14 cellular contexts compared by ENCODE assay signal in genomic region chr14:54606178-54606577, GRCh38. TPM values are rescaled to one million over a fixed set of nuclear protein-coding genes. Genes with fewer than 3 reads are reported as not detected.
DNase-seq lines count a peak whose midpoint lies in the region; ATAC-seq and TF ChIP-seq lines count a peak whose summit lies in the region.
"Had no signal": no experiment of that assay in that cellular context is flagged by ENCODE, and none has a peak within 500 bp of the region (broad histone marks: within the 10 kb centered on the region; RNA-seq: fewer than 3 reads in every experiment).

No MANE protein-coding gene starts in this region.

- peak overlapping the region; percentile 89 for H3K27ac ChIP-seq in cardiac muscle cell
- peak overlapping the region; percentile 72 for H3K27ac ChIP-seq in rectal smooth muscle tissue (ENCODE audit: low read depth, low read length)
- H3K27ac ChIP-seq: C4-2B, hepatocyte had no signal

- H3K36me3 ChIP-seq in cardiac muscle cell, result no peaks in the 10 kb centered on the region
- H3K36me3 ChIP-seq in rectal smooth muscle tissue (ENCODE audit: control insufficient read depth, insufficient read depth, low read length), result no peaks in the 10 kb centered on the region
- H3K36me3 ChIP-seq: tibial nerve had no signal

- peak; percentile 55 for ATAC-seq in SK-N-SH treated with all-trans-retinoic acid at 6 μM for 48 hours
- ATAC-seq in HG03439 (IDR thresholded peaks at IDR 0.05; ENCODE audit: unreplicated experiment), result no peak
- ATAC-seq in HG02588 (IDR thresholded peaks at IDR 0.05; ENCODE audit: unreplicated experiment), result no peak

- peak; percentile 79 for DNase-seq in EH (ENCODE audit: low read depth)
- peak; percentile 63 to 90 for DNase-seq in cardiac muscle cell (ENCODE audit: low read depth in 1 of 2, low spot score in 1 of 2)
- no peak for DNase-seq in stimulated activated naive CD4-positive, alpha-beta T cell treated with Interleukin-2 at 50 U/mL for 16 hours (lab: John Stamatoyannopoulos, UW)
- no peak for DNase-seq in NCI-H1105 (lab: John Stamatoyannopoulos, UW)
- DNase-seq: activated B cell treated with CpG ODN at 0.5 μM for 24 hours, activated gamma-delta T cell, NCI-H2029 had no signal

- no peak overlapping the region for H3K9ac ChIP-seq in rectal smooth muscle tissue (ENCODE audit: low read length)

- no peaks in the 10 kb centered on the region for H3K9me3 ChIP-seq in cardiac muscle cell (ENCODE audit: low read depth)

- H3K4me3 ChIP-seq in cardiac muscle cell (no peak overlapping the region), rectal smooth muscle tissue (ENCODE audit: low read length) (no peak overlapping the region)
- H3K4me3 ChIP-seq: hepatocyte, tibial nerve had no signal

- H3K27me3 ChIP-seq in cardiac muscle cell, result no peaks in the 10 kb centered on the region
- no peaks in the 10 kb centered on the region for H3K27me3 ChIP-seq in rectal smooth muscle tissue (ENCODE audit: control insufficient read depth, insufficient read depth, low read length)
- H3K27me3 ChIP-seq: hepatocyte, tibial nerve had no signal

- H3K4me1 ChIP-seq in cardiac muscle cell (ENCODE audit: low read depth) (peaks cover 23% of the 10 kb centered on the region), rectal smooth muscle tissue (ENCODE audit: control insufficient read depth, insufficient read depth, low read length) (peaks cover 20% of the 10 kb centered on the region)

- no peak for TF ChIP-seq CTCF in cardiac muscle cell (IDR thresholded peaks at IDR 0.05; ENCODE audit: low read depth, low read length)

TF ChIP-seq in SK-N-SH treated with all-trans-retinoic acid at 6 μM for 48 hours, 23 proteins besides CTCF, POLR2A, EP300 and RAD21:
- TF ChIP-seq PPARA (CRISPR knock-in tag; IDR thresholded peaks at IDR 0.05; ENCODE audit: borderline replicate concordance) (no peak), ZNF565 (CRISPR knock-in tag; conservative IDR thresholded peaks at IDR 0.05; ENCODE audit: low read depth) (no peak), ZFP30 (CRISPR knock-in tag; IDR thresholded peaks at IDR 0.05) (no peak), TCF4 (CRISPR knock-in tag; IDR thresholded peaks at IDR 0.05; ENCODE audit: borderline replicate concordance) (no peak), ISL1 (CRISPR knock-in tag; IDR thresholded peaks at IDR 0.05) (no peak), SNAI2 (CRISPR knock-in tag; IDR thresholded peaks at IDR 0.05) (no peak), ZFP3 (CRISPR knock-in tag; IDR thresholded peaks at IDR 0.05) (no peak), ESRRG (CRISPR knock-in tag; IDR thresholded peaks at IDR 0.05) (no peak), ZNF70 (CRISPR knock-in tag; IDR thresholded peaks at IDR 0.05) (no peak), ZNF8 (CRISPR knock-in tag; IDR thresholded peaks at IDR 0.05) (no peak), CSDC2 (CRISPR knock-in tag; IDR thresholded peaks at IDR 0.05) (no peak), PATZ1 (CRISPR knock-in tag; IDR thresholded peaks at IDR 0.05; ENCODE audit: borderline replicate concordance) (no peak), CSRNP3 (CRISPR knock-in tag; IDR thresholded peaks at IDR 0.05) (no peak), TOX (CRISPR knock-in tag; IDR thresholded peaks at IDR 0.05; ENCODE audit: borderline replicate concordance) (no peak), RARB (CRISPR knock-in tag; IDR thresholded peaks at IDR 0.05) (no peak), ZC3H10 (CRISPR knock-in tag; IDR thresholded peaks at IDR 0.05) (no peak), OSR1 (CRISPR knock-in tag; IDR thresholded peaks at IDR 0.05) (no peak)
- TF ChIP-seq, protein P1, sequence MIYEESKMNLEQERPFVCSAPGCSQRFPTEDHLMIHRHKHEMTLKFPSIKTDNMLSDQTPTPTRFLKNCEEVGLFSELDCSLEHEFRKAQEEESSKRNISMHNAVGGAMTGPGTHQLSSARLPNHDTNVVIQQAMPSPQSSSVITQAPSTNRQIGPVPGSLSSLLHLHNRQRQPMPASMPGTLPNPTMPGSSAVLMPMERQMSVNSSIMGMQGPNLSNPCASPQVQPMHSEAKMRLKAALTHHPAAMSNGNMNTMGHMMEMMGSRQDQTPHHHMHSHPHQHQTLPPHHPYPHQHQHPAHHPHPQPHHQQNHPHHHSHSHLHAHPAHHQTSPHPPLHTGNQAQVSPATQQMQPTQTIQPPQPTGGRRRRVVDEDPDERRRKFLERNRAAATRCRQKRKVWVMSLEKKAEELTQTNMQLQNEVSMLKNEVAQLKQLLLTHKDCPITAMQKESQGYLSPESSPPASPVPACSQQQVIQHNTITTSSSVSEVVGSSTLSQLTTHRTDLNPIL (CRISPR knock-in tag; IDR thresholded peaks at IDR 0.05; ENCODE audit: low read depth), result no peak
- TF ChIP-seq, protein P2, sequence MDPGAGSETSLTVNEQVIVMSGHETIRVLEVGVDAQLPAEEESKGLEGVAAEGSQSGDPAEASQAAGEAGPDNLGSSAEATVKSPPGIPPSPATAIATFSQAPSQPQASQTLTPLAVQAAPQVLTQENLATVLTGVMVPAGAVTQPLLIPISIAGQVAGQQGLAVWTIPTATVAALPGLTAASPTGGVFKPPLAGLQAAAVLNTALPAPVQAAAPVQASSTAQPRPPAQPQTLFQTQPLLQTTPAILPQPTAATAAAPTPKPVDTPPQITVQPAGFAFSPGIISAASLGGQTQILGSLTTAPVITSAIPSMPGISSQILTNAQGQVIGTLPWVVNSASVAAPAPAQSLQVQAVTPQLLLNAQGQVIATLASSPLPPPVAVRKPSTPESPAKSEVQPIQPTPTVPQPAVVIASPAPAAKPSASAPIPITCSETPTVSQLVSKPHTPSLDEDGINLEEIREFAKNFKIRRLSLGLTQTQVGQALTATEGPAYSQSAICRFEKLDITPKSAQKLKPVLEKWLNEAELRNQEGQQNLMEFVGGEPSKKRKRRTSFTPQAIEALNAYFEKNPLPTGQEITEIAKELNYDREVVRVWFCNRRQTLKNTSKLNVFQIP (CRISPR knock-in tag; IDR thresholded peaks at IDR 0.05; ENCODE audit: borderline replicate concordance, low read depth), result no peak

RNA-seq across cellular contexts. Expression of gene SAMD4A, which starts 39.2 kb away (rescaled TPM):
- total RNA-seq in cardiac muscle cell, result 26.6 and 60.4 TPM in 2 replicates
- 14.4 and 28.6 TPM in 2 replicates for polyA plus RNA-seq in cardiac muscle cell

Comparison
In these comparisons a context has a peak if more than half of its experiments do, and no peak if none do; other contexts are left out.
1. DNase-seq: peak in EH (single experiment) and cardiac muscle cell (2 of 2); none in stimulated activated naive CD4-positive, alpha-beta T cell treated with Interleukin-2 at 50 U/mL for 16 hours (single experiment) and NCI-H1105 (single experiment).